In the genomic region with DNA sequence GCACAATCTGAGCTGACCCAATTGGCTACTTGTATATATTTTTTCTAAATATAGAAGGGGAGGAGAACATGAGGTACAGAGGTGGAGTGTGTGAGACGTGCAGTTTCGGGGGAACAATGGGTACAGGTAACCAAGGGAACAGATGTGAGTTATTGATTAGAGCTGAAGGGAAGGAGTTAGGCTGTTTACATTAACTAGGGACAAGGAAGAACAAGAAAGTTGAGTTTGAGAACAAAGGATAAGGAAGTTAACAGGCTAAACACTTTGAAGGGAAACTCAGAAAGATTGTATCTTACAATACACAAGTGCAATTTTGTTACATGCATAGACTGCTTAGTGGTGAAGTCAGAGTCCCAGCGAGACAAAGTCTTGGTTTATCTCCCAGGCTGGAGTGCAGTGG, we compare ENCODE assay signal across 1 cellular context.
TF ChIP-seq lines count a peak whose summit lies in the region.

No MANE protein-coding gene starts in this region.

TF ChIP-seq in GM12878, 131 proteins besides CTCF, POLR2A, EP300 and RAD21 (continued from another document):
- TF ChIP-seq, protein P1, sequence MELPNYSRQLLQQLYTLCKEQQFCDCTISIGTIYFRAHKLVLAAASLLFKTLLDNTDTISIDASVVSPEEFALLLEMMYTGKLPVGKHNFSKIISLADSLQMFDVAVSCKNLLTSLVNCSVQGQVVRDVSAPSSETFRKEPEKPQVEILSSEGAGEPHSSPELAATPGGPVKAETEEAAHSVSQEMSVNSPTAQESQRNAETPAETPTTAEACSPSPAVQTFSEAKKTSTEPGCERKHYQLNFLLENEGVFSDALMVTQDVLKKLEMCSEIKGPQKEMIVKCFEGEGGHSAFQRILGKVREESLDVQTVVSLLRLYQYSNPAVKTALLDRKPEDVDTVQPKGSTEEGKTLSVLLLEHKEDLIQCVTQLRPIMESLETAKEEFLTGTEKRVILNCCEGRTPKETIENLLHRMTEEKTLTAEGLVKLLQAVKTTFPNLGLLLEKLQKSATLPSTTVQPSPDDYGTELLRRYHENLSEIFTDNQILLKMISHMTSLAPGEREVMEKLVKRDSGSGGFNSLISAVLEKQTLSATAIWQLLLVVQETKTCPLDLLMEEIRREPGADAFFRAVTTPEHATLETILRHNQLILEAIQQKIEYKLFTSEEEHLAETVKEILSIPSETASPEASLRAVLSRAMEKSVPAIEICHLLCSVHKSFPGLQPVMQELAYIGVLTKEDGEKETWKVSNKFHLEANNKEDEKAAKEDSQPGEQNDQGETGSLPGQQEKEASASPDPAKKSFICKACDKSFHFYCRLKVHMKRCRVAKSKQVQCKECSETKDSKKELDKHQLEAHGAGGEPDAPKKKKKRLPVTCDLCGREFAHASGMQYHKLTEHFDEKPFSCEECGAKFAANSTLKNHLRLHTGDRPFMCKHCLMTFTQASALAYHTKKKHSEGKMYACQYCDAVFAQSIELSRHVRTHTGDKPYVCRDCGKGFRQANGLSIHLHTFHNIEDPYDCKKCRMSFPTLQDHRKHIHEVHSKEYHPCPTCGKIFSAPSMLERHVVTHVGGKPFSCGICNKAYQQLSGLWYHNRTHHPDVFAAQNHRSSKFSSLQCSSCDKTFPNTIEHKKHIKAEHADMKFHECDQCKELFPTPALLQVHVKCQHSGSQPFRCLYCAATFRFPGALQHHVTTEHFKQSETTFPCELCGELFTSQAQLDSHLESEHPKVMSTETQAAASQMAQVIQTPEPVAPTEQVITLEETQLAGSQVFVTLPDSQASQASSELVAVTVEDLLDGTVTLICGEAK (IDR thresholded peaks at IDR 0.05; ENCODE audit: borderline replicate concordance) = peak; percentile 37; the same call in 1 of the 2 replicates
- TF ChIP-seq, protein P2, sequence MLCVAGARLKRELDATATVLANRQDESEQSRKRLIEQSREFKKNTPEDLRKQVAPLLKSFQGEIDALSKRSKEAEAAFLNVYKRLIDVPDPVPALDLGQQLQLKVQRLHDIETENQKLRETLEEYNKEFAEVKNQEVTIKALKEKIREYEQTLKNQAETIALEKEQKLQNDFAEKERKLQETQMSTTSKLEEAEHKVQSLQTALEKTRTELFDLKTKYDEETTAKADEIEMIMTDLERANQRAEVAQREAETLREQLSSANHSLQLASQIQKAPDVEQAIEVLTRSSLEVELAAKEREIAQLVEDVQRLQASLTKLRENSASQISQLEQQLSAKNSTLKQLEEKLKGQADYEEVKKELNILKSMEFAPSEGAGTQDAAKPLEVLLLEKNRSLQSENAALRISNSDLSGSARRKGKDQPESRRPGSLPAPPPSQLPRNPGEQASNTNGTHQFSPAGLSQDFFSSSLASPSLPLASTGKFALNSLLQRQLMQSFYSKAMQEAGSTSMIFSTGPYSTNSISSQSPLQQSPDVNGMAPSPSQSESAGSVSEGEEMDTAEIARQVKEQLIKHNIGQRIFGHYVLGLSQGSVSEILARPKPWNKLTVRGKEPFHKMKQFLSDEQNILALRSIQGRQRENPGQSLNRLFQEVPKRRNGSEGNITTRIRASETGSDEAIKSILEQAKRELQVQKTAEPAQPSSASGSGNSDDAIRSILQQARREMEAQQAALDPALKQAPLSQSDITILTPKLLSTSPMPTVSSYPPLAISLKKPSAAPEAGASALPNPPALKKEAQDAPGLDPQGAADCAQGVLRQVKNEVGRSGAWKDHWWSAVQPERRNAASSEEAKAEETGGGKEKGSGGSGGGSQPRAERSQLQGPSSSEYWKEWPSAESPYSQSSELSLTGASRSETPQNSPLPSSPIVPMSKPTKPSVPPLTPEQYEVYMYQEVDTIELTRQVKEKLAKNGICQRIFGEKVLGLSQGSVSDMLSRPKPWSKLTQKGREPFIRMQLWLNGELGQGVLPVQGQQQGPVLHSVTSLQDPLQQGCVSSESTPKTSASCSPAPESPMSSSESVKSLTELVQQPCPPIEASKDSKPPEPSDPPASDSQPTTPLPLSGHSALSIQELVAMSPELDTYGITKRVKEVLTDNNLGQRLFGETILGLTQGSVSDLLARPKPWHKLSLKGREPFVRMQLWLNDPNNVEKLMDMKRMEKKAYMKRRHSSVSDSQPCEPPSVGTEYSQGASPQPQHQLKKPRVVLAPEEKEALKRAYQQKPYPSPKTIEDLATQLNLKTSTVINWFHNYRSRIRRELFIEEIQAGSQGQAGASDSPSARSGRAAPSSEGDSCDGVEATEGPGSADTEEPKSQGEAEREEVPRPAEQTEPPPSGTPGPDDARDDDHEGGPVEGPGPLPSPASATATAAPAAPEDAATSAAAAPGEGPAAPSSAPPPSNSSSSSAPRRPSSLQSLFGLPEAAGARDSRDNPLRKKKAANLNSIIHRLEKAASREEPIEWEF (IDR thresholded peaks at IDR 0.05; ENCODE audit: insufficient replicate concordance, low read depth, low read length) = peak; percentile 38
- TF ChIP-seq, protein P3, sequence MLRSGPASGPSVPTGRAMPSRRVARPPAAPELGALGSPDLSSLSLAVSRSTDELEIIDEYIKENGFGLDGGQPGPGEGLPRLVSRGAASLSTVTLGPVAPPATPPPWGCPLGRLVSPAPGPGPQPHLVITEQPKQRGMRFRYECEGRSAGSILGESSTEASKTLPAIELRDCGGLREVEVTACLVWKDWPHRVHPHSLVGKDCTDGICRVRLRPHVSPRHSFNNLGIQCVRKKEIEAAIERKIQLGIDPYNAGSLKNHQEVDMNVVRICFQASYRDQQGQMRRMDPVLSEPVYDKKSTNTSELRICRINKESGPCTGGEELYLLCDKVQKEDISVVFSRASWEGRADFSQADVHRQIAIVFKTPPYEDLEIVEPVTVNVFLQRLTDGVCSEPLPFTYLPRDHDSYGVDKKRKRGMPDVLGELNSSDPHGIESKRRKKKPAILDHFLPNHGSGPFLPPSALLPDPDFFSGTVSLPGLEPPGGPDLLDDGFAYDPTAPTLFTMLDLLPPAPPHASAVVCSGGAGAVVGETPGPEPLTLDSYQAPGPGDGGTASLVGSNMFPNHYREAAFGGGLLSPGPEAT (IDR thresholded peaks at IDR 0.05; ENCODE audit: low read depth) = 0 out of 2 replicates have a peak, but pooled peaks have one; percentile 27
- TF ChIP-seq BMI1 (IDR thresholded peaks at IDR 0.05; ENCODE audit: borderline replicate concordance) (peak; percentile 60; the same call in 1 of the 2 replicates), NBN (IDR thresholded peaks at IDR 0.05) (0 out of 2 replicates have a peak, but pooled peaks have one; percentile 62)
TF ChIP-seq in GM12878: peak in this region for 8; not testable (repeated sequence) for 123.
